In genomic region chr9:78865757-78866156, GRCh38 we compare ENCODE assay signal across 1 cellular context.
TF ChIP-seq lines count a peak whose summit lies in the region.

No MANE protein-coding gene starts in this region.

TF ChIP-seq in IMR-90, 13 proteins besides CTCF, POLR2A, EP300 and RAD21 (continued from another document):
- TF ChIP-seq RCOR1 (IDR thresholded peaks at IDR 0.05; ENCODE audit: insufficient replicate concordance, low read length) (no peak), SMC3 (IDR thresholded peaks at IDR 0.05; ENCODE audit: low read depth, low read length) (no peak), CEBPB (IDR thresholded peaks at IDR 0.05; ENCODE audit: low read depth, low read length) (no peak), CHD1 (IDR thresholded peaks at IDR 0.05; ENCODE audit: low read depth, low read length) (no peak), MXI1 (IDR thresholded peaks at IDR 0.05; ENCODE audit: borderline replicate concordance, low read depth, low read length) (no peak)
